19 cellular contexts compared by ENCODE assay signal in genomic region chr15:40706121-40706520, GRCh38. TPM values are rescaled to one million over a fixed set of nuclear protein-coding genes. Genes with fewer than 3 reads are reported as not detected.
DNase-seq lines count a peak whose midpoint lies in the region; ATAC-seq and TF ChIP-seq lines count a peak whose summit lies in the region.
"Had no signal": no experiment of that assay in that cellular context is flagged by ENCODE, and none has a peak within 500 bp of the region (broad histone marks: within the 10 kb centered on the region; RNA-seq: fewer than 3 reads in every experiment).

No MANE protein-coding gene starts in this region.

- no peaks in the 10 kb centered on the region for H3K79me1 ChIP-seq in trophoblast cell (ENCODE audit: low read length)

- no peak overlapping the region for H3K4me2 ChIP-seq in trophoblast cell (ENCODE audit: low read length)
- H3K4me2 ChIP-seq: BLaER1 had no signal

- CTCF ChIA-PET in CD8-positive, alpha-beta T cell (lab: Charles Lee), result interaction anchor here (0.7 to 3.2 kb wide), 3 partner anchors 39 to 77 kb away, joined by 3 to 11 read pairs (median 3); no protein-coding TSS in a partner anchor

- H2BK12ac ChIP-seq in trophoblast cell (ENCODE audit: low read length), result no peak overlapping the region

- no peak overlapping the region for H2BK5ac ChIP-seq in trophoblast cell (ENCODE audit: low read depth, low read length, poor library complexity)

- H3K27me3 ChIP-seq in breast epithelium, result no peaks in the 10 kb centered on the region
- H3K27me3 ChIP-seq in colonic mucosa, result no peaks in the 10 kb centered on the region
- H3K27me3 ChIP-seq in trophoblast cell (ENCODE audit: insufficient read depth, low read length), result no peaks in the 10 kb centered on the region
- H3K27me3 ChIP-seq in CD8-positive, alpha-beta T cell (ENCODE audit: insufficient read depth, low read length), result no peaks in the 10 kb centered on the region
- H3K27me3 ChIP-seq: BLaER1 had no signal

- H3K27ac Mint-ChIP-seq in CD8-positive, alpha-beta T cell, result no peak overlapping the region
- no peak overlapping the region for H3K27ac Mint-ChIP-seq in activated T-helper 17 cell treated with anti-CD3 and anti-CD28 coated beads, Interleukin-2, amount 50 U/mL, for 72 hours
- H3K27ac Mint-ChIP-seq: CD8-positive, alpha-beta memory T cell; IgD-negative memory B cell had no signal

- no peaks in the 10 kb centered on the region for H3K9me3 Mint-ChIP-seq in CD8-positive, alpha-beta T cell
- H3K9me3 Mint-ChIP-seq in activated T-helper 17 cell treated with anti-CD3 and anti-CD28 coated beads, Interleukin-2, amount 50 U/mL, for 72 hours, result no peaks in the 10 kb centered on the region
- H3K9me3 Mint-ChIP-seq: CD8-positive, alpha-beta memory T cell; IgD-negative memory B cell had no signal

- H4K8ac ChIP-seq in trophoblast cell (ENCODE audit: low read depth, low read length), result no peak overlapping the region

- H2AK5ac ChIP-seq in trophoblast cell (ENCODE audit: low read length), result no peak overlapping the region

- H3K14ac ChIP-seq in trophoblast cell (ENCODE audit: low read length), result no peak overlapping the region

- POLR2A ChIA-PET in CD8-positive, alpha-beta T cell (lab: Charles Lee), result no interaction called here

- no peak for TF ChIP-seq CTCF in breast epithelium (IDR thresholded peaks at IDR 0.05)
- TF ChIP-seq CTCF in colonic mucosa (IDR thresholded peaks at IDR 0.05), result no peak
- TF ChIP-seq CTCF in CD8-positive, alpha-beta T cell (IDR thresholded peaks at IDR 0.05), result no peak

- H3K27me3 Mint-ChIP-seq in CD8-positive, alpha-beta T cell (ENCODE audit: low read depth), result no peaks in the 10 kb centered on the region
- H3K27me3 Mint-ChIP-seq in activated T-helper 17 cell treated with anti-CD3 and anti-CD28 coated beads, Interleukin-2, amount 50 U/mL, for 72 hours, result no peaks in the 10 kb centered on the region
- H3K27me3 Mint-ChIP-seq: CD8-positive, alpha-beta memory T cell; IgD-negative memory B cell had no signal

- no CpG with 5 or more reads among the region's 2 CpGs for WGBS in trophoblast cell (ENCODE audit: extremely low coverage, insufficient coverage, insufficient read length)

- in situ Hi-C loops in T47D (cut with HindIII; ENCODE audit: low pct_unique_long_range_greater_than_20kb, low sequenced_read_pairs), result no loop called here

- no peak overlapping the region for H3K18ac ChIP-seq in trophoblast cell (ENCODE audit: low read length)

- H3K4me1 ChIP-seq in breast epithelium (no peaks in the 10 kb centered on the region), colonic mucosa (peaks cover 4% of the 10 kb centered on the region), trophoblast cell (ENCODE audit: control insufficient read depth in 1 of 2, insufficient read depth in 2 of 2, low read length in 2 of 2) (no peaks in the 10 kb centered on the region)
- H3K4me1 ChIP-seq in CD8-positive, alpha-beta T cell (ENCODE audit: insufficient read depth, low read length), result no peaks in the 10 kb centered on the region
- H3K4me1 ChIP-seq: BLaER1, HAP-1 had no signal

- H3K36me3 Mint-ChIP-seq in CD8-positive, alpha-beta T cell, result peaks cover 2% of the 10 kb centered on the region
- H3K36me3 Mint-ChIP-seq in activated T-helper 17 cell treated with anti-CD3 and anti-CD28 coated beads, Interleukin-2, amount 50 U/mL, for 72 hours (ENCODE audit: low read depth), result peaks cover 99% of the 10 kb centered on the region

- H3K4me1 Mint-ChIP-seq in CD8-positive, alpha-beta T cell (ENCODE audit: low read depth), result no peaks in the 10 kb centered on the region
- peaks cover 5% of the 10 kb centered on the region for H3K4me1 Mint-ChIP-seq in activated T-helper 17 cell treated with anti-CD3 and anti-CD28 coated beads, Interleukin-2, amount 50 U/mL, for 72 hours
- H3K4me1 Mint-ChIP-seq: CD8-positive, alpha-beta memory T cell had no signal

- H3K4me3 Mint-ChIP-seq in CD8-positive, alpha-beta T cell, result no peak overlapping the region
- no peak overlapping the region for H3K4me3 Mint-ChIP-seq in activated T-helper 17 cell treated with anti-CD3 and anti-CD28 coated beads, Interleukin-2, amount 50 U/mL, for 72 hours
- H3K4me3 Mint-ChIP-seq: CD8-positive, alpha-beta memory T cell; IgD-negative memory B cell had no signal

- no peak overlapping the region for H3K27ac ChIP-seq in breast epithelium
- H3K27ac ChIP-seq in colonic mucosa, result peak overlapping the region; percentile 8
- no peak overlapping the region for H3K27ac ChIP-seq in trophoblast cell (ENCODE audit: low read depth, low read length)
- H3K27ac ChIP-seq in CD8-positive, alpha-beta T cell (ENCODE audit: low read depth, low read length), result no peak overlapping the region
- H3K27ac ChIP-seq: BLaER1, GM23248 had no signal

- ATAC-seq in CD8-positive, alpha-beta T cell, result no peak
- ATAC-seq in activated T-helper 17 cell treated with anti-CD3 and anti-CD28 coated beads, Interleukin-2, amount 50 U/mL, for 72 hours (replicated peaks), result no peak
- ATAC-seq: GM12878 had no signal

- intact Hi-C loops in breast epithelium (cut with DNase I; ENCODE audit: low total_unique reads), result no loop called here
- intact Hi-C loops in colonic mucosa (cut with DNase I), result no loop called here
- intact Hi-C loops in CD8-positive, alpha-beta T cell (cut with DNase I, micrococcal nuclease), result no loop called here

- H3K23ac ChIP-seq in trophoblast cell (ENCODE audit: low read length), result no peak overlapping the region

- TF ChIP-seq POLR2A in breast epithelium (IDR thresholded peaks at IDR 0.05), result no peak

- H3K9ac ChIP-seq in colonic mucosa (ENCODE audit: low read depth in 2 of 2, low read length in 2 of 2), result no peak overlapping the region
- H3K9ac ChIP-seq in trophoblast cell (ENCODE audit: low read length), result no peak overlapping the region
- H3K9ac ChIP-seq: BLaER1, GM23248 had no signal

- no peak overlapping the region for H3K4me3 ChIP-seq in breast epithelium
- no peak overlapping the region for H3K4me3 ChIP-seq in colonic mucosa
- H3K4me3 ChIP-seq in trophoblast cell (ENCODE audit: low read depth, low read length), result no peak overlapping the region
- H3K4me3 ChIP-seq in CD8-positive, alpha-beta T cell (ENCODE audit: low read depth, low read length), result no peak overlapping the region
- H3K4me3 ChIP-seq: BLaER1, GM12878, GM23248, HAP-1 had no signal

- no peaks in the 10 kb centered on the region for H3K36me3 ChIP-seq in breast epithelium
- no peaks in the 10 kb centered on the region for H3K36me3 ChIP-seq in colonic mucosa
- H3K36me3 ChIP-seq in trophoblast cell (ENCODE audit: control insufficient read depth in 1 of 2, insufficient read depth in 2 of 2, low read length in 2 of 2), result peaks cover 34 to 37% of the 10 kb centered on the region in 2 experiments
- no peaks in the 10 kb centered on the region for H3K36me3 ChIP-seq in CD8-positive, alpha-beta T cell (ENCODE audit: insufficient read depth, low read length)

- DNase-seq in T47D (ENCODE audit: low read depth in 1 of 2, low spot score in 1 of 2) (peak; percentile 11 to 58), breast epithelium (ENCODE audit: low spot score in 2 of 2) (no peak), colonic mucosa (no peak), trophoblast cell (peak; percentile 24 to 75), glomerular visceral epithelial cell (ENCODE audit: extremely low spot score) (no peak)
- no peak for DNase-seq in CD8-positive, alpha-beta T cell
- DNase-seq: 8988T; CD8-positive, alpha-beta memory T cell; COR-L47; DMS 273 treated with DMSO at 0.1 percent for 48 hours; DMS53; DND-41; EL; GM23248 had no signal

- H4K91ac ChIP-seq in trophoblast cell (ENCODE audit: low read depth, low read length), result no peak overlapping the region

- no peaks in the 10 kb centered on the region for H3K79me2 ChIP-seq in trophoblast cell (ENCODE audit: control insufficient read depth, insufficient read depth, low read length, poor library complexity)

- H2BK120ac ChIP-seq in trophoblast cell (ENCODE audit: insufficient read depth, low read length, poor library complexity), result no peak overlapping the region

- H3K4ac ChIP-seq in trophoblast cell (ENCODE audit: low read depth, low read length), result no peak overlapping the region

- H4K12ac ChIP-seq in trophoblast cell (ENCODE audit: low read depth, low read length), result no peak overlapping the region

- no peak overlapping the region for H2AFZ ChIP-seq in trophoblast cell (ENCODE audit: insufficient read depth, low read length, poor library complexity)
- H2AFZ ChIP-seq: GM23248 had no signal

- no peaks in the 10 kb centered on the region for H3K9me3 ChIP-seq in breast epithelium
- H3K9me3 ChIP-seq in colonic mucosa, result no peaks in the 10 kb centered on the region
- H3K9me3 ChIP-seq in trophoblast cell (ENCODE audit: insufficient read depth, low read depth, low read length), result no peaks in the 10 kb centered on the region
- H3K9me3 ChIP-seq in CD8-positive, alpha-beta T cell (ENCODE audit: low read length), result no peaks in the 10 kb centered on the region
- H3K9me3 ChIP-seq: BLaER1, HAP-1 had no signal

RNA-seq across cellular contexts. Expression of gene RAD51, which starts 11.1 kb away (rescaled TPM):
- total RNA-seq in breast epithelium (under 1 TPM in 1 of 3 donors, not detected in 2; 0.44 TPM), colonic mucosa (10 to 100 TPM; 10.0 to 30.5 TPM)
- polyA plus RNA-seq in trophoblast cell (2013), result 16.9 and 17.8 TPM in 2 replicates
- total RNA-seq in CD8-positive, alpha-beta T cell, result 1 to 10 TPM; 1.3 to 1.5 TPM
- 10 to 100 TPM; 40.1 to 61.4 TPM for total RNA-seq in activated T-helper 17 cell treated with anti-CD3 and anti-CD28 coated beads, Interleukin-2, amount 50 U/mL, for 72 hours

RNA-seq across cellular contexts. Expression of gene RMDN3, which starts 48.9 kb away (rescaled TPM):
- total RNA-seq in breast epithelium (10 to 100 TPM; 31.5 to 35.4 (median 34.4) TPM), colonic mucosa (10 to 100 TPM; 31.1 to 49.1 TPM)
- polyA plus RNA-seq in trophoblast cell (2013), result 11.0 and 11.2 TPM in 2 replicates
- 10 to 100 TPM; 26.7 to 30.5 TPM for total RNA-seq in CD8-positive, alpha-beta T cell
- 10 to 100 TPM; 18.4 to 30.9 TPM for total RNA-seq in activated T-helper 17 cell treated with anti-CD3 and anti-CD28 coated beads, Interleukin-2, amount 50 U/mL, for 72 hours

RNA-seq across cellular contexts. Expression of gene GCHFR, which starts 57.7 kb away (rescaled TPM):
- total RNA-seq in breast epithelium (100 to 1,000 TPM in 1 of 3 donors, 10 to 100 TPM in 2; 56.0 to 100 (median 61.9) TPM), colonic mucosa (10 to 100 TPM; 39.5 to 42.5 TPM)
- polyA plus RNA-seq in trophoblast cell (2013), result 10.9 and 11.6 TPM in 2 replicates
- 10 to 100 TPM; 17.2 to 17.3 TPM for total RNA-seq in CD8-positive, alpha-beta T cell
- 10 to 100 TPM; 46.1 to 50.4 TPM for total RNA-seq in activated T-helper 17 cell treated with anti-CD3 and anti-CD28 coated beads, Interleukin-2, amount 50 U/mL, for 72 hours

Comparison
In these comparisons a context has a peak if more than half of its experiments do, and no peak if none do; other contexts are left out.
1. DNase-seq: peak in T47D (2 of 2) and trophoblast cell (2 of 2); none in breast epithelium (0 of 2), colonic mucosa (single experiment), glomerular visceral epithelial cell (single experiment) and CD8-positive, alpha-beta T cell (0 of 7).
2. RNA of gene RAD51, which starts 11.1 kb away (total RNA-seq): 40.1 to 61.4 TPM in activated T-helper 17 cell treated with anti-CD3 and anti-CD28 coated beads, Interleukin-2, amount 50 U/mL, for 72 hours and 10.0 to 30.5 TPM in colonic mucosa; 1.3 to 1.5 TPM in CD8-positive, alpha-beta T cell and 0.44 TPM in breast epithelium; every median in the first group is over 4 times any median in the second.